In genomic region chr5:80926536-80926935, GRCh38 we compare ENCODE assay signal across 5 cellular contexts.
"Had no signal": no experiment of that assay in that cellular context is flagged by ENCODE, and none has a peak within 500 bp of the region (broad histone marks: within the 10 kb centered on the region; RNA-seq: fewer than 3 reads in every experiment).

No MANE protein-coding gene starts in this region.

- H3K4me3 Mint-ChIP-seq: GM23338, H9 had no signal

- H3K27ac Mint-ChIP-seq: GM23338, H9 had no signal

- H3K4me3 ChIP-seq: GM23338, K562 had no signal

- ATAC-seq: GM23338, K562 had no signal

- H3K9me3 Mint-ChIP-seq: GM23338, H9 had no signal

- H2AFZ ChIP-seq: GM23338 had no signal

- DNase-seq: H9, HCEC 1CT, IMR-90 had no signal

- H3K4me2 ChIP-seq: GM23338 had no signal
